8 cellular contexts compared by ENCODE assay signal in the genomic region with DNA sequence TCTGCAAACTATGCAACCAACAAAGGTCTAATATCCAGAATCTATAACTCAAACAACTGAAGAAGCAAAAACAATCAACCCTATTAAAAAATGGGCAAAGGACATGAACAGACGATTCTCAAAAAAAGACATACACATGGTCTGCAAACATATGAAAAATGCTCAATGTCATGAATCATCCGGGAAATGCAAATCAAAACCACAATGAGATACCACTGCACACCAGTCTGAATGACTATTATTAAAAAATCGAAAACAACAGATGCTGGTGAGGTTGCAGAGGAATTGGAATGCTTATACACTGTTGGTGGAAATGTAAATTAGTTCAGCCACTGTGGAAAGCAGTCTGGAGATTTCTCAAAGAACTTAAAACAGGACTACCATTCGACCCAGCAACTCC. TPM values are rescaled to one million over a fixed set of nuclear protein-coding genes. Genes with fewer than 3 reads are reported as not detected.
"Had no signal": no experiment of that assay in that cellular context is flagged by ENCODE, and none has a peak within 500 bp of the region (broad histone marks: within the 10 kb centered on the region; RNA-seq: fewer than 3 reads in every experiment).

No MANE protein-coding gene starts in this region.

RNA-seq across cellular contexts. Expression of a gene that starts 12.1 kb away (rescaled TPM):
- total RNA-seq: activated CD8-positive, alpha-beta memory T cell treated with anti-CD3 and anti-CD28 coated beads, Interleukin-2, amount 10 ng/mL, durations not matched to agents 7 days and 5 days; activated T-helper 1 cell treated with anti-CD3 and anti-CD28 coated beads, Interleukin-12 subunit alpha, Interleukin-12 subunit beta, Interleukin-2, Interleukin-4 antibody, amounts not matched to agents 30 ng/mL and 10 ng/mL and 1 ng/mL, durations not matched to agents 14 hours and 24 hours and 36 hours; ascending aorta; body of pancreas; PC-3; SK-MEL-5; WTC11 had no signal
- polyA plus RNA-seq: cardiac muscle cell had no signal
